ENCODE assay signal across 20 cellular contexts in the genomic region with DNA sequence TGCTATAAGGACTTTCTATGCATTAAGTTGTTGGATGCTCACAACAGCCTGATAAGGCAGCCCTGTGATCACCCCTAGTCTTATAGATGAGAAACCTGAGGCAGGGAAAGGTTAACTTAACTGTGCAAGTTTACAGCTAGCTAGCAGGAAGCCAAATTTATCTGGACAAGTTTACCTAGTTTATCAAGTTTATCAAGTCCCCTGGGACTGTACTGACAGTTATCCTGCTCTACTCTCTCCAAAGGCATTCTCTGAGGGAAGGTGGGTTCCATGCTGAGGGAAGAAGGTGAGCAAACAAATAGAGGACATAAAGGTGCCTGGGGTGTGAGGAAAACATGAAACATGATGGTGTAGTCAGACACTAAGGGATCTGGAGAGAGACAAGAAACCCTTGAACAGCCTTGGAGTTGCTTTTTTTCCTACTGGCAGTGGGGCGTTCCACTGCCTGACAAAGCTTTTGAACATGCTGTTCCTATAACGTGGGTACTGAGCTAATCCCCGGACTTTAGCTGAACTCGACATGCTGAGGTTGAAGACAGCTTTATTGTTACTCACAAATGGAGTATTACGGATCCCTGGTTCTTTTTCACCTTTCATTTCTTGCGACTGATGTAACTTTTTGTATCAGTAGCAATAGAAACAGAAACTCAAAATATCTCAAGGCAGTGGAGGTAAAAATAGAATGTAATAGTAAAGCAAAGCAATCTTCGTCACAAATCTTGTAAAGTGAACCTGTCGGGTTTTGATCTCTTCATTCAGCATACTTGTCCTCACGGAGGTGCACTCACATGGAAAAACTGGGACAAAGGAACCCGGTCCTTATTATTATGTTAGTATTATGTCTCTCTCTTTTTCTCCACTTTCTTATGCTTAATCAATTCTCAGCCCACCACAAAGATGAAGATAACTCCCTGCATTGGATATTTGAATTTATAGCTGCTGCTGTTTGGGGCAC. TPM values are rescaled to one million over a fixed set of nuclear protein-coding genes. Genes with fewer than 3 reads are reported as not detected.
A peak's percentile ranks its signal among the peaks of the same experiment; 100 is the strongest.
DNase-seq lines count a peak whose midpoint lies in the region; ATAC-seq and TF ChIP-seq lines count a peak whose summit lies in the region.
"Had no signal": no experiment of that assay in that cellular context is flagged by ENCODE, and none has a peak within 500 bp of the region (broad histone marks: within the 10 kb centered on the region; RNA-seq: fewer than 3 reads in every experiment).

No MANE protein-coding gene starts in this region.

- H3K4me1 ChIP-seq in hepatocyte (ENCODE audit: insufficient read depth) (peaks cover 6% of the 10 kb centered on the region), stomach smooth muscle (ENCODE audit: control insufficient read depth, insufficient read depth, low read length) (peaks cover 5% of the 10 kb centered on the region), testis (no peaks in the 10 kb centered on the region)
- H3K4me1 ChIP-seq: Peyer's patch had no signal

- ATAC-seq in GM18519 (IDR thresholded peaks at IDR 0.05; ENCODE audit: low FRiP score, unreplicated experiment) (no peak), HG02981 (IDR thresholded peaks at IDR 0.05; ENCODE audit: unreplicated experiment) (no peak)
- ATAC-seq: activated CD8-positive, alpha-beta memory T cell treated with anti-CD3 and anti-CD28 coated beads, Interleukin-2, amount 10 ng/mL, durations not matched to agents 7 days and 5 days; HCT116; K562; naive thymus-derived CD4-positive, alpha-beta T cell had no signal

- no peaks in the 10 kb centered on the region for H4K20me1 ChIP-seq in hepatocyte (ENCODE audit: insufficient read depth, poor library complexity, severe bottlenecking)

- peak overlapping the region; percentile 8 for H2AFZ ChIP-seq in hepatocyte

- intact Hi-C loops in testis (cut with DNase I; ENCODE audit: low total_unique reads), result no loop called here

- H3K36me3 ChIP-seq in hepatocyte (replicated peaks; ENCODE audit: insufficient read depth, low read depth), result no peaks in the 10 kb centered on the region
- no peaks in the 10 kb centered on the region for H3K36me3 ChIP-seq in stomach smooth muscle (ENCODE audit: control insufficient read depth in 2 of 2, insufficient read depth in 2 of 2, low read length in 2 of 2)
- H3K36me3 ChIP-seq in testis (ENCODE audit: low read depth, missing control alignments), result no peaks in the 10 kb centered on the region
- H3K36me3 ChIP-seq: Peyer's patch, tibial artery had no signal

- no peaks in the 10 kb centered on the region for H3K9me2 ChIP-seq in hepatocyte (replicated peaks; ENCODE audit: insufficient read depth)

- WGBS in hepatocyte (ENCODE audit: low lambda C conversion rate, missing lambda C conversion rate), result 45% methylated on average over 10 of the region's 10 CpGs
- 26 to 38% methylated on average over 10 of the region's 10 CpGs for WGBS in testis, 2 donors

- H3K4me3 ChIP-seq in hepatocyte (no peak overlapping the region), stomach smooth muscle (ENCODE audit: low read length in 2 of 2) (peak overlapping the region; percentile 21 to 47), testis (no peak overlapping the region)
- H3K4me3 ChIP-seq: K562, lung, Peyer's patch, tibial artery had no signal

- H3K4me2 ChIP-seq in hepatocyte, result peak overlapping the region; percentile 53

- H3K27ac ChIP-seq in epithelial cell of prostate, result peak overlapping the region; percentile 38
- H3K27ac ChIP-seq in hepatocyte, result peak overlapping the region; percentile 60
- peak overlapping the region; percentile 77 for H3K27ac ChIP-seq in stomach smooth muscle (ENCODE audit: low read length)
- no peak overlapping the region for H3K27ac ChIP-seq in testis
- H3K27ac ChIP-seq: 22Rv1, tibial artery had no signal

- TF ChIP-seq CTCF in hepatocyte (IDR thresholded peaks at IDR 0.05; ENCODE audit: poor library complexity) (no peak), testis (IDR thresholded peaks at IDR 0.05) (no peak)

- no peak for TF ChIP-seq POLR2A in testis (IDR thresholded peaks at IDR 0.05)

- peak overlapping the region; percentile 36 to 58 for H3K9ac ChIP-seq in stomach smooth muscle (ENCODE audit: low read length in 2 of 2)

- no peaks in the 10 kb centered on the region for H3K79me2 ChIP-seq in hepatocyte

- H3K27me3 ChIP-seq in hepatocyte (no peaks in the 10 kb centered on the region), stomach smooth muscle (ENCODE audit: control insufficient read depth in 1 of 2, insufficient read depth in 2 of 2, low read length in 2 of 2) (no peaks in the 10 kb centered on the region), testis (no peaks in the 10 kb centered on the region)
- H3K27me3 ChIP-seq: Peyer's patch, tibial artery had no signal

- H3K9me3 ChIP-seq in hepatocyte (ENCODE audit: low read depth), result no peaks in the 10 kb centered on the region
- no peaks in the 10 kb centered on the region for H3K9me3 ChIP-seq in stomach smooth muscle (ENCODE audit: control insufficient read depth in 2 of 2, low read length in 2 of 2)
- no peaks in the 10 kb centered on the region for H3K9me3 ChIP-seq in testis
- H3K9me3 ChIP-seq: Peyer's patch, tibial artery had no signal

- DNase-seq in DMS 273 (lab: John Stamatoyannopoulos, UW; ENCODE audit: unreplicated experiment) (peak; percentile 25), DMS 273 treated with DMSO at 0.1 percent for 48 hours (lab: John Stamatoyannopoulos, UW) (no peak), epithelial cell of prostate (ENCODE audit: low read depth, low spot score) (no peak), hepatocyte (ENCODE audit: low spot score) (peak; percentile 44), testis (no peak)
- DNase-seq: activated CD8-positive, alpha-beta memory T cell treated with anti-CD3 and anti-CD28 coated beads, Interleukin-2, amount 10 ng/mL, durations not matched to agents 7 days and 5 days; activated effector memory CD4-positive, alpha-beta T cell treated with anti-CD3 and anti-CD28 coated beads, Interleukin-2, amount 50 U/mL, for 16 hours; amygdala; Calu3; naive thymus-derived CD4-positive, alpha-beta T cell; NCI-H1092; Peyer's patch; tibial artery had no signal

RNA-seq across cellular contexts. Expression of gene ESRRG, which starts 42.4 kb away (rescaled TPM):
- total RNA-seq in hepatocyte (10.3 and 15.8 TPM in 2 replicates), testis (1 to 10 TPM in 1 of 2 donors, under 1 TPM in 1; 0.93 to 1.6 TPM)
- polyA plus RNA-seq in hepatocyte (2.8 and 7.1 TPM in 2 replicates), testis (ENCODE audit: insufficient read depth, low read depth, low replicate concordance) (2.2 TPM)
- total RNA-seq: activated CD8-positive, alpha-beta memory T cell treated with anti-CD3 and anti-CD28 coated beads, Interleukin-2, amount 10 ng/mL, durations not matched to agents 7 days and 5 days; K562; naive thymus-derived CD4-positive, alpha-beta T cell had no signal
- polyA plus RNA-seq: K562; naive thymus-derived CD4-positive, alpha-beta T cell had no signal

Comparison
In these comparisons a context has a peak if more than half of its experiments do, and no peak if none do; other contexts are left out.
1. DNase-seq: peak in DMS 273 (single experiment) and hepatocyte (single experiment); none in DMS 273 treated with DMSO at 0.1 percent for 48 hours (single experiment), epithelial cell of prostate (single experiment) and testis (single experiment).
2. H3K27ac ChIP-seq: peak in epithelial cell of prostate (single experiment), hepatocyte (single experiment) and stomach smooth muscle (single experiment); none in testis (0 of 2).
3. H3K4me3 ChIP-seq: peak in stomach smooth muscle (2 of 2); none in hepatocyte (single experiment) and testis (0 of 2).